Comparison of ENCODE assay signal across 17 cellular contexts in genomic region chr2:28450901-28451565, GRCh38.
"Had no signal": no experiment of that assay in that cellular context is flagged by ENCODE, and none has a peak within 500 bp of the region (broad histone marks: within the 10 kb centered on the region; RNA-seq: fewer than 3 reads in every experiment).

No MANE protein-coding gene starts in this region.

- H3K9me3 ChIP-seq: ascending aorta, breast epithelium, suprapubic skin, upper lobe of left lung had no signal

- H3K36me3 ChIP-seq: ascending aorta, breast epithelium, suprapubic skin, upper lobe of left lung had no signal

- ATAC-seq: effector memory CD8-positive, alpha-beta T cell had no signal

- H3K27me3 Mint-ChIP-seq: effector memory CD8-positive, alpha-beta T cell had no signal

- H3K4me1 Mint-ChIP-seq: nephron had no signal

- H3K4me1 ChIP-seq: ascending aorta had no signal

- H3K27me3 ChIP-seq: ascending aorta, breast epithelium, suprapubic skin, upper lobe of left lung had no signal

- H3K9me3 Mint-ChIP-seq: effector memory CD8-positive, alpha-beta T cell; nephron had no signal

- H3K27ac Mint-ChIP-seq: nephron had no signal

- H3K4me3 Mint-ChIP-seq: effector memory CD8-positive, alpha-beta T cell; nephron had no signal

- H3K27ac ChIP-seq: ascending aorta, breast epithelium, suprapubic skin had no signal

- H3K4me3 ChIP-seq: ascending aorta, breast epithelium, skin epidermis, suprapubic skin, upper lobe of left lung had no signal

- DNase-seq: activated CD4-positive, CD25-positive, alpha-beta regulatory T cell; cerebellar nuclear complex; dermis blood vessel endothelial cell; effector memory CD8-positive, alpha-beta T cell; foreskin melanocyte; mesendoderm; nucleus accumbens; posterior cingulate gyrus; retina; stimulated activated CD4-positive, alpha-beta T cell treated with anti-CD3 and anti-CD28 coated beads, Interleukin-4, amount 100 ng/mL, for 24 hours; stimulated activated naive CD4-positive, alpha-beta T cell treated with Interleukin-2 at 50 U/mL for 16 hours; upper lobe of left lung had no signal
